ENCODE assay signal across 9 cellular contexts in genomic region chr9:130732131-130732530, GRCh38. TPM values are rescaled to one million over a fixed set of nuclear protein-coding genes. Genes with fewer than 3 reads are reported as not detected.
DNase-seq lines count a peak whose midpoint lies in the region; ATAC-seq, FAIRE-seq and TF ChIP-seq lines count a peak whose summit lies in the region.
"Had no signal": no experiment of that assay in that cellular context is flagged by ENCODE, and none has a peak within 500 bp of the region (broad histone marks: within the 10 kb centered on the region; RNA-seq: fewer than 3 reads in every experiment).

No MANE protein-coding gene starts in this region.

- no peak overlapping the region for H3K4me3 Mint-ChIP-seq in GM23338
- H3K4me3 Mint-ChIP-seq in activated CD4-positive, alpha-beta T cell treated with anti-CD3 and anti-CD28 coated beads for 36 hours: no peak overlapping the region
- H3K4me3 Mint-ChIP-seq: activated naive CD8-positive, alpha-beta T cell treated with anti-CD3 and anti-CD28 coated beads, Interleukin-2, amount 50 U/mL, for 24 hours had no signal

- no peaks in the 10 kb centered on the region for H3K9me2 ChIP-seq in GM23338 (ENCODE audit: insufficient read depth)

- H3K36me3 Mint-ChIP-seq in GM23338 (ENCODE audit: low read depth): peaks cover 9% of the 10 kb centered on the region; the same call in 2 of the 3 replicates
- peaks cover 3% of the 10 kb centered on the region for H3K36me3 Mint-ChIP-seq in activated CD4-positive, alpha-beta T cell treated with anti-CD3 and anti-CD28 coated beads for 36 hours (ENCODE audit: low read depth)

- TF ChIP-seq CTCF in GM23338 (conservative IDR thresholded peaks at IDR 0.05; ENCODE audit: low read depth in 2 of 2): peak; percentile 42 to 52
- peak; percentile 35 for TF ChIP-seq CTCF in brain microvascular endothelial cell (IDR thresholded peaks at IDR 0.05; ENCODE audit: low read depth, low read length, missing control alignments)
- TF ChIP-seq CTCF in pancreas (IDR thresholded peaks at IDR 0.05): no peak
- no peak for TF ChIP-seq CTCF in Peyer's patch (IDR thresholded peaks at IDR 0.05)

- peaks cover 4% of the 10 kb centered on the region for H3K9me3 Mint-ChIP-seq in GM23338
- H3K9me3 Mint-ChIP-seq in activated CD4-positive, alpha-beta T cell treated with anti-CD3 and anti-CD28 coated beads for 36 hours (ENCODE audit: low read depth): no peaks in the 10 kb centered on the region
- H3K9me3 Mint-ChIP-seq: activated naive CD8-positive, alpha-beta T cell treated with anti-CD3 and anti-CD28 coated beads, Interleukin-2, amount 50 U/mL, for 24 hours had no signal

- POLR2A ChIA-PET in activated CD4-positive, alpha-beta T cell treated with anti-CD3 and anti-CD28 coated beads for 36 hours (lab: Charles Lee): no interaction called here

- no peak overlapping the region for H2AFZ ChIP-seq in GM23338

- H3K27ac ChIP-seq in GM23338 (ENCODE audit: low read depth): no peak overlapping the region
- peak overlapping the region; percentile 21 for H3K27ac ChIP-seq in brain microvascular endothelial cell
- no peak overlapping the region for H3K27ac ChIP-seq in pancreas
- no peak overlapping the region for H3K27ac ChIP-seq in Peyer's patch
- H3K27ac ChIP-seq: epithelial cell of prostate had no signal

- H3K36me3 ChIP-seq in GM23338 (ENCODE audit: insufficient read depth) (no peaks in the 10 kb centered on the region), brain microvascular endothelial cell (replicated peaks) (peaks cover 2% of the 10 kb centered on the region), pancreas (no peaks in the 10 kb centered on the region), Peyer's patch (no peaks in the 10 kb centered on the region)

- intact Hi-C loops in pancreas (cut with DNase I): no loop called here
- intact Hi-C loops in activated CD4-positive, alpha-beta T cell treated with anti-CD3 and anti-CD28 coated beads for 36 hours (cut with DNase I, micrococcal nuclease): no loop called here

- CTCF ChIA-PET in activated CD4-positive, alpha-beta T cell treated with anti-CD3 and anti-CD28 coated beads for 36 hours (lab: Charles Lee): interaction anchor here (0.6 to 2.3 kb wide), 3 partner anchors 31 to 91 kb away, joined by 3 to 11 read pairs (median 3); no protein-coding TSS in a partner anchor

- DNase-seq in GM23338 (ENCODE audit: low spot score) (peak; percentile 60), NCI-H2081 (lab: John Stamatoyannopoulos, UW) (peak; percentile 71 to 91), brain microvascular endothelial cell (no peak), pancreas (no peak), Peyer's patch (no peak)
- DNase-seq in activated CD4-positive, alpha-beta T cell treated with anti-CD3 and anti-CD28 coated beads for 36 hours: no peak
- DNase-seq: activated naive CD8-positive, alpha-beta T cell treated with anti-CD3 and anti-CD28 coated beads, Interleukin-2, amount 50 U/mL, for 24 hours had no signal

- H3K27me3 ChIP-seq in GM23338 (ENCODE audit: insufficient read depth) (no peaks in the 10 kb centered on the region), brain microvascular endothelial cell (replicated peaks) (no peaks in the 10 kb centered on the region), pancreas (no peaks in the 10 kb centered on the region), Peyer's patch (no peaks in the 10 kb centered on the region)

- no peaks in the 10 kb centered on the region for H3K27me3 Mint-ChIP-seq in GM23338 (ENCODE audit: insufficient read depth, low read depth, poor library complexity)
- no peaks in the 10 kb centered on the region for H3K27me3 Mint-ChIP-seq in activated CD4-positive, alpha-beta T cell treated with anti-CD3 and anti-CD28 coated beads for 36 hours
- H3K27me3 Mint-ChIP-seq: activated naive CD8-positive, alpha-beta T cell treated with anti-CD3 and anti-CD28 coated beads, Interleukin-2, amount 50 U/mL, for 24 hours had no signal

- 41 to 53% methylated on average over 2 of the region's 2 CpGs for WGBS in pancreas, 2 donors

- H3K4me1 Mint-ChIP-seq in GM23338: peaks cover 16% of the 10 kb centered on the region
- H3K4me1 Mint-ChIP-seq in activated CD4-positive, alpha-beta T cell treated with anti-CD3 and anti-CD28 coated beads for 36 hours: peaks cover 23% of the 10 kb centered on the region

- H3K79me2 ChIP-seq in GM23338 (replicated peaks; ENCODE audit: insufficient read depth): peaks cover 82% of the 10 kb centered on the region

- no peak for TF ChIP-seq POLR2A in Peyer's patch (IDR thresholded peaks at IDR 0.05)

- FAIRE-seq in pancreas (lab: Jason Lieb, UNC): no peak

- H3K4me2 ChIP-seq in GM23338: no peak overlapping the region

- H3K9me3 ChIP-seq in pancreas (no peaks in the 10 kb centered on the region), Peyer's patch (no peaks in the 10 kb centered on the region)

- no peaks in the 10 kb centered on the region for H3F3A ChIP-seq in GM23338 (replicated peaks; ENCODE audit: low read depth)

- peak; percentile 66 for ATAC-seq in GM23338
- ATAC-seq in pancreas: peak; percentile 16 to 55 (median 36)
- no peak for ATAC-seq in activated CD4-positive, alpha-beta T cell treated with anti-CD3 and anti-CD28 coated beads for 36 hours
- no peak for ATAC-seq in HG03095 (IDR thresholded peaks at IDR 0.05; ENCODE audit: unreplicated experiment)
- ATAC-seq: activated naive CD8-positive, alpha-beta T cell treated with anti-CD3 and anti-CD28 coated beads, Interleukin-2, amount 50 U/mL, for 24 hours had no signal

- peaks cover 7% of the 10 kb centered on the region for H4K20me1 ChIP-seq in GM23338 (replicated peaks; ENCODE audit: insufficient read depth)

- no peak overlapping the region for H3K27ac Mint-ChIP-seq in GM23338
- no peak overlapping the region for H3K27ac Mint-ChIP-seq in activated CD4-positive, alpha-beta T cell treated with anti-CD3 and anti-CD28 coated beads for 36 hours
- H3K27ac Mint-ChIP-seq: activated naive CD8-positive, alpha-beta T cell treated with anti-CD3 and anti-CD28 coated beads, Interleukin-2, amount 50 U/mL, for 24 hours had no signal

- peaks cover 13% of the 10 kb centered on the region; the same call in 1 of the 2 replicates for H3K4me1 ChIP-seq in GM23338 (ENCODE audit: insufficient read depth)
- peaks cover 0 to 19% (median 17%) of the 10 kb centered on the region in 3 donors for H3K4me1 ChIP-seq in pancreas
- peaks cover 0 to 15% (median 0%) of the 10 kb centered on the region in 4 donors for H3K4me1 ChIP-seq in Peyer's patch

- in situ Hi-C loops in brain microvascular endothelial cell (cut with HindIII; ENCODE audit: low pct_ligation_motif_present, low sequenced_read_pairs): no loop called here

- H3K4me3 ChIP-seq in GM23338 (no peak overlapping the region), brain microvascular endothelial cell (ENCODE audit: low read depth, low read length) (no peak overlapping the region), pancreas (no peak overlapping the region), Peyer's patch (no peak overlapping the region)

TF ChIP-seq in GM23338, 12 proteins besides CTCF, POLR2A, EP300 and RAD21 (continues in another document):
- TF ChIP-seq EZH2phosphoT487 (IDR thresholded peaks at IDR 0.05; ENCODE audit: unreplicated experiment) (no peak), ETS1 (IDR thresholded peaks at IDR 0.05) (no peak), POLR2AphosphoS5 (IDR thresholded peaks at IDR 0.05; ENCODE audit: low read depth) (no peak), REST (IDR thresholded peaks at IDR 0.05; ENCODE audit: unreplicated experiment) (no peak)

RNA-seq across cellular contexts. Expression of gene EXOSC2, which starts 38.6 kb away (rescaled TPM):
- 77.7 and 80.3 TPM in 2 replicates for total RNA-seq in GM23338 (2014; rRNA removed; shearing (Covaris generic))
- polyA plus RNA-seq in GM23338 (2016; fragmentation: Nextera tagmentation; extraction: Ambion mirVana) (35.1 and 37.6 TPM in 2 replicates), pancreas (10 to 100 TPM in 1 of 2 donors, 1 to 10 TPM in 1; 9.1 to 14.1 TPM)
- total RNA-seq in pancreas (10 to 100 TPM in 5 of 6 donors, 1 to 10 TPM in 1; 9.1 to 15.5 (median 11.6) TPM), Peyer's patch (10 to 100 TPM; 19.1 to 33.8 (median 20.8) TPM)
- 10 to 100 TPM; 67.9 to 86.0 TPM for total RNA-seq in activated CD4-positive, alpha-beta T cell treated with anti-CD3 and anti-CD28 coated beads for 36 hours

Comparison
In these comparisons a context has a peak if more than half of its experiments do, and no peak if none do; other contexts are left out.
1. ATAC-seq: peak in GM23338 (single experiment) and pancreas (4 of 4); none in activated CD4-positive, alpha-beta T cell treated with anti-CD3 and anti-CD28 coated beads for 36 hours (single experiment) and HG03095 (single experiment).
2. DNase-seq: peak in GM23338 (single experiment) and NCI-H2081 (2 of 2); none in brain microvascular endothelial cell (single experiment), pancreas (0 of 6), Peyer's patch (0 of 3) and activated CD4-positive, alpha-beta T cell treated with anti-CD3 and anti-CD28 coated beads for 36 hours (single experiment).
3. CTCF ChIP-seq: peak in GM23338 (2 of 2) and brain microvascular endothelial cell (single experiment); none in pancreas (0 of 4) and Peyer's patch (0 of 6).